Comparison of ENCODE assay signal across 1 cellular context in genomic region chr16:85844786-85845185, GRCh38.
TF ChIP-seq lines count a peak whose summit lies in the region.

No MANE protein-coding gene starts in this region.

TF ChIP-seq in HepG2, 621 proteins besides CTCF, POLR2A, EP300 and RAD21 (continued from another document):
- TF ChIP-seq ZBTB37 (CRISPR knock-in tag; IDR thresholded peaks at IDR 0.05) (0 out of 2 replicates have a peak, but pooled peaks have one; percentile 61), PHF8 (CRISPR knock-in tag; IDR thresholded peaks at IDR 0.05) (no peak), PHF21A (CRISPR knock-in tag; IDR thresholded peaks at IDR 0.05) (peak; percentile 58; the same call in 1 of the 2 replicates), ATF1 (CRISPR knock-in tag; IDR thresholded peaks at IDR 0.05) (no peak), GLI4 (CRISPR knock-in tag; IDR thresholded peaks at IDR 0.05; ENCODE audit: borderline replicate concordance) (no peak), GPBP1L1 (CRISPR knock-in tag; IDR thresholded peaks at IDR 0.05) (no peak), POLR2G (IDR thresholded peaks at IDR 0.05; ENCODE audit: low read depth, low read length) (no peak), ZNF710 (CRISPR knock-in tag; IDR thresholded peaks at IDR 0.05; ENCODE audit: borderline replicate concordance) (peak; percentile 59; the same call in 1 of the 2 replicates), ONECUT2 (CRISPR knock-in tag; IDR thresholded peaks at IDR 0.05) (no peak), TBX3 (IDR thresholded peaks at IDR 0.05; ENCODE audit: borderline replicate concordance) (no peak), RBAK (CRISPR knock-in tag; IDR thresholded peaks at IDR 0.05) (no peak), BHLHE40 (IDR thresholded peaks at IDR 0.05; ENCODE audit: low read length) (no peak), ZNF276 (CRISPR knock-in tag; IDR thresholded peaks at IDR 0.05; ENCODE audit: low read depth) (no peak), IKZF5 (CRISPR knock-in tag; IDR thresholded peaks at IDR 0.05) (peak; percentile 74; the same call in 1 of the 2 replicates), ZNF367 (CRISPR knock-in tag; IDR thresholded peaks at IDR 0.05; ENCODE audit: borderline replicate concordance) (no peak), NFAT5 (CRISPR knock-in tag; IDR thresholded peaks at IDR 0.05) (no peak), ZC3H4 (CRISPR knock-in tag; IDR thresholded peaks at IDR 0.05; ENCODE audit: borderline replicate concordance) (no peak), ZNF225 (CRISPR knock-in tag; IDR thresholded peaks at IDR 0.05) (no peak), GPN1 (CRISPR knock-in tag; IDR thresholded peaks at IDR 0.05; ENCODE audit: borderline replicate concordance) (no peak), ZNF780A (CRISPR knock-in tag; IDR thresholded peaks at IDR 0.05) (no peak), KMT2A (CRISPR knock-in tag; IDR thresholded peaks at IDR 0.05) (no peak), TCF12 (IDR thresholded peaks at IDR 0.05) (no peak), TCF12 (CRISPR knock-in tag; IDR thresholded peaks at IDR 0.05) (peak; percentile 67; the same call in 1 of the 2 replicates), BCL6 (CRISPR knock-in tag; IDR thresholded peaks at IDR 0.05) (peak; percentile 75), HNRNPL (IDR thresholded peaks at IDR 0.05; ENCODE audit: low read depth, low read length) (no peak), RXRA (CRISPR knock-in tag; IDR thresholded peaks at IDR 0.05) (no peak; the same call in 1 of the 2 replicates), ZC3H13 (CRISPR knock-in tag; IDR thresholded peaks at IDR 0.05) (no peak), ZNF530 (CRISPR knock-in tag; IDR thresholded peaks at IDR 0.05; ENCODE audit: low read depth) (no peak)
TF ChIP-seq in HepG2: peak in this region for 98.
